Comparison of ENCODE assay signal across 8 cellular contexts in genomic region chr6:4776967-4777925, GRCh38. TPM values are rescaled to one million over a fixed set of nuclear protein-coding genes. Genes with fewer than 3 reads are reported as not detected.
DNase-seq lines count a peak whose midpoint lies in the region; ATAC-seq and TF ChIP-seq lines count a peak whose summit lies in the region.

No MANE protein-coding gene starts in this region.

- H3K36me3 Mint-ChIP-seq in CD8-positive, alpha-beta T cell: peaks cover 6% of the 10 kb centered on the region

- no peaks in the 10 kb centered on the region for H3K27me3 ChIP-seq in CD8-positive, alpha-beta T cell (ENCODE audit: insufficient read depth, low read length)
- H3K27me3 ChIP-seq in HAP-1 (ENCODE audit: low read depth) (no peaks in the 10 kb centered on the region), lung (ENCODE audit: control insufficient read depth, insufficient read depth) (no peaks in the 10 kb centered on the region)

- no peak for TF ChIP-seq CTCF in CD8-positive, alpha-beta T cell (IDR thresholded peaks at IDR 0.05)
- no peak for TF ChIP-seq CTCF in lung (IDR thresholded peaks at IDR 0.05; ENCODE audit: control extremely low read depth, extremely low read depth)

- peak in 6 of 7 experiments; percentile 8 to 53 (median 20) for DNase-seq in CD8-positive, alpha-beta T cell
- DNase-seq in HAP-1 (ENCODE audit: low spot score in 2 of 2) (peak in 1 of 2 experiments; percentile 34), SW480 (ENCODE audit: low spot score) (peak; percentile 13), cerebellum (ENCODE audit: low spot score) (peak; percentile 11), lung (ENCODE audit: low spot score) (no peak), occipital lobe (lab: John Stamatoyannopoulos, UW) (no peak), GDM1 (lab: John Stamatoyannopoulos, UW) (no peak)
- DNase-seq in stimulated activated naive CD8-positive, alpha-beta T cell treated with anti-CD3 and anti-CD28 coated beads, Interleukin-15, amount 100 ng/mL, for 72 hours: peak; percentile 59 to 72

- intact Hi-C loops in CD8-positive, alpha-beta T cell (cut with DNase I, micrococcal nuclease): loop anchor here (1.0 to 10.0 kb wide), 9 partner anchors 160 to 1835 kb away; partner anchors contain the start of genes ECI2 (in 1 of the 2) and NRN1 (in 1 of the 2)

- H3K4me3 Mint-ChIP-seq in CD8-positive, alpha-beta T cell: peak overlapping the region; percentile 84
- H3K4me3 Mint-ChIP-seq in stimulated activated naive CD8-positive, alpha-beta T cell treated with anti-CD3 and anti-CD28 coated beads, Interleukin-15, amount 100 ng/mL, for 72 hours: peak overlapping the region; percentile 91 to 92

- peak overlapping the region; percentile 55 for H3K27ac Mint-ChIP-seq in CD8-positive, alpha-beta T cell
- peak overlapping the region; percentile 97 for H3K27ac Mint-ChIP-seq in stimulated activated naive CD8-positive, alpha-beta T cell treated with anti-CD3 and anti-CD28 coated beads, Interleukin-15, amount 100 ng/mL, for 72 hours

- no peaks in the 10 kb centered on the region for H3K9me3 ChIP-seq in CD8-positive, alpha-beta T cell (ENCODE audit: low read length)
- H3K9me3 ChIP-seq in HAP-1 (peaks cover under 1% of the 10 kb centered on the region; the same call in 1 of the 2 replicates), lung (ENCODE audit: control insufficient read depth in 2 of 2, insufficient read depth in 1 of 2, low read length in 1 of 2) (no peaks in the 10 kb centered on the region)

- 2 to 4% methylated on average over 32 to 38 of the region's 38 CpGs for WGBS in lung, 2 donors

- H3K9me3 Mint-ChIP-seq in CD8-positive, alpha-beta T cell: peaks cover 10% of the 10 kb centered on the region
- H3K9me3 Mint-ChIP-seq in stimulated activated naive CD8-positive, alpha-beta T cell treated with anti-CD3 and anti-CD28 coated beads, Interleukin-15, amount 100 ng/mL, for 72 hours: peaks cover 5 to 19% of the 10 kb centered on the region in 2 donors

- CTCF ChIA-PET in CD8-positive, alpha-beta T cell (lab: Charles Lee): interaction anchor here (1.2 kb wide), 1 partner anchor 12 kb away, joined by 3 read pairs; no protein-coding TSS in a partner anchor

- peaks cover 38% of the 10 kb centered on the region for H3K4me1 ChIP-seq in CD8-positive, alpha-beta T cell (ENCODE audit: insufficient read depth, low read length)
- H3K4me1 ChIP-seq in HAP-1: peaks cover 37% of the 10 kb centered on the region
- peaks cover 7 to 18% of the 10 kb centered on the region in 2 donors for H3K4me1 ChIP-seq in lung (ENCODE audit: control insufficient read depth in 2 of 2, insufficient read depth in 2 of 2, low read length in 2 of 2)

- POLR2A ChIA-PET in CD8-positive, alpha-beta T cell (lab: Charles Lee): interaction anchor here (0.7 to 1.6 kb wide), 2 partner anchors 140 to 226 kb away, joined by 3 to 4 read pairs; partner anchors contain the start of gene RPP40

- H3K36me3 ChIP-seq in CD8-positive, alpha-beta T cell (ENCODE audit: insufficient read depth, low read length): no peaks in the 10 kb centered on the region
- H3K36me3 ChIP-seq in HAP-1 (replicated peaks) (0 out of 2 replicates have a peak, but pooled peaks cover 2% of the 10 kb centered on the region), lung (ENCODE audit: control insufficient read depth in 2 of 2, insufficient read depth in 2 of 2, low read length in 2 of 2) (no peaks in the 10 kb centered on the region)

- ATAC-seq in CD8-positive, alpha-beta T cell: no peak
- ATAC-seq in lung (ENCODE audit: insufficient read depth, low FRiP score): no peak
- ATAC-seq in stimulated activated naive CD8-positive, alpha-beta T cell treated with anti-CD3 and anti-CD28 coated beads, Interleukin-15, amount 100 ng/mL, for 72 hours: no peak

- no peaks in the 10 kb centered on the region for H3K27me3 Mint-ChIP-seq in CD8-positive, alpha-beta T cell (ENCODE audit: low read depth)
- peaks cover 11% of the 10 kb centered on the region for H3K27me3 Mint-ChIP-seq in stimulated activated naive CD8-positive, alpha-beta T cell treated with anti-CD3 and anti-CD28 coated beads, Interleukin-15, amount 100 ng/mL, for 72 hours

- in situ Hi-C loops in HAP-1 (cut with MboI; ENCODE audit: low sequenced_read_pairs): no loop called here

- peaks cover 58% of the 10 kb centered on the region for H3K4me1 Mint-ChIP-seq in CD8-positive, alpha-beta T cell (ENCODE audit: low read depth)
- H3K4me1 Mint-ChIP-seq in stimulated activated naive CD8-positive, alpha-beta T cell treated with anti-CD3 and anti-CD28 coated beads, Interleukin-15, amount 100 ng/mL, for 72 hours: peaks cover 79% of the 10 kb centered on the region

- no peak overlapping the region for H3K27ac ChIP-seq in CD8-positive, alpha-beta T cell (ENCODE audit: low read depth, low read length)
- H3K27ac ChIP-seq in lung (ENCODE audit: low read depth in 1 of 2, low read length in 1 of 2): no peak overlapping the region

- peak overlapping the region; percentile 51 for H3K4me3 ChIP-seq in CD8-positive, alpha-beta T cell (ENCODE audit: low read depth, low read length)
- peak overlapping the region; percentile 40 for H3K4me3 ChIP-seq in HAP-1
- H3K4me3 ChIP-seq in lung: peak overlapping the region; percentile 60

RNA-seq across cellular contexts. Expression of gene CDYL, which starts 1.0 kb away (rescaled TPM):
- total RNA-seq in CD8-positive, alpha-beta T cell: 10 to 100 TPM; 35.9 to 36.3 TPM
- total RNA-seq in cerebellum (31.8 TPM), lung (10 to 100 TPM; 31.1 to 51.6 TPM), occipital lobe (32.8 TPM)
- polyA plus RNA-seq in lung: 10 to 100 TPM in 1 of 2 donors, 1 to 10 TPM in 1; 5.8 to 10.7 TPM

Comparison
In these comparisons a context has a peak if more than half of its experiments do, and no peak if none do; other contexts are left out.
1. DNase-seq: peak in CD8-positive, alpha-beta T cell (6 of 7), SW480 (single experiment), cerebellum (single experiment) and stimulated activated naive CD8-positive, alpha-beta T cell treated with anti-CD3 and anti-CD28 coated beads, Interleukin-15, amount 100 ng/mL, for 72 hours (2 of 2); none in lung (single experiment), occipital lobe (single experiment) and GDM1 (single experiment).
2. Peak in every context shown above with its lines, with median percentiles within 50 percentile points of each other: H3K4me3 ChIP-seq.